Comparison of ENCODE assay signal across 19 cellular contexts in the genomic region with DNA sequence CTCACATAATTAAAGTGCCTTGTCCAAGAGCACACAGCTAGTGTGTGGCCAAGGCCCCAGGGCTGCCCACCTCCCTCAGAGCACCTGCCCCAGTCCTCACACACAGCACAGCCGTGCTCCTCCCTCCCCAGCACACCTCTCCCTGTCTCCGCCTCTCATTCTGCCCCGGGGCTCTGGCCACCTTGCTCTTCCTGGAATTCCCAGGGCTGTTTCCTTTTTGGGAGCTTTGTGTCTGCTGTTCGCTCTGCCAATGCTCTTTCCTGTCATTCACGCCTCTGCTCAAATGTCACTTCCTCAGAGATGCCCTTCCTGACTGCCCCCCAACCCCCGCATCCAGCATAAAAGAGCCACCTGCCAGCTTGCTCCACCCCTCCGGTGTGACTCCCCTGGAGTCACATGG. TPM values are rescaled to one million over a fixed set of nuclear protein-coding genes. Genes with fewer than 3 reads are reported as not detected.
"Had no signal": no experiment of that assay in that cellular context is flagged by ENCODE, and none has a peak within 500 bp of the region (broad histone marks: within the 10 kb centered on the region; RNA-seq: fewer than 3 reads in every experiment).

No MANE protein-coding gene starts in this region.

- H3K27me3 ChIP-seq: ascending aorta, hepatocyte, sigmoid colon, testis had no signal

- H3K4me1 ChIP-seq: ascending aorta, left ventricle myocardium inferior, sigmoid colon, testis had no signal

- ATAC-seq: activated CD4-positive, alpha-beta T cell treated with anti-CD3 and anti-CD28 coated beads for 36 hours had no signal

- H3K27ac ChIP-seq: ascending aorta, epithelial cell of prostate, hepatocyte, left ventricle myocardium inferior, sigmoid colon, testis had no signal

- DNase-seq: activated CD4-positive, alpha-beta memory T cell treated with anti-CD3 and anti-CD28 coated beads, Interleukin-2, amount 10 ng/mL, durations not matched to agents 7 days and 5 days; activated CD4-positive, alpha-beta T cell treated with anti-CD3 and anti-CD28 coated beads for 36 hours; activated CD8-positive, alpha-beta memory T cell treated with anti-CD3 and anti-CD28 coated beads, Interleukin-2, amount 50 U/mL, for 48 hours; activated naive CD4-positive, alpha-beta T cell; effector CD8-positive, alpha-beta T cell; kidney; left ventricle myocardium inferior; mesenchymal stem cell; nephron progenitor cell; sigmoid colon; stimulated activated naive CD4-positive, alpha-beta T cell; T-helper 9 cell; testis had no signal

RNA-seq across cellular contexts. Expression of gene SLC6A17, which starts 13.3 kb away (rescaled TPM):
- total RNA-seq: activated CD4-positive, alpha-beta memory T cell treated with anti-CD3 and anti-CD28 coated beads, Interleukin-2, amount 10 ng/mL, durations not matched to agents 7 days and 5 days; left ventricle myocardium inferior; pulmonary artery endothelial cell had no signal

RNA-seq across cellular contexts. Expression of gene UBL4B, which starts 51.3 kb away (rescaled TPM):
- total RNA-seq: activated CD4-positive, alpha-beta memory T cell treated with anti-CD3 and anti-CD28 coated beads, Interleukin-2, amount 10 ng/mL, durations not matched to agents 7 days and 5 days; activated CD4-positive, alpha-beta T cell treated with anti-CD3 and anti-CD28 coated beads for 36 hours; ascending aorta; cardiac septum; hepatocyte; kidney; left ventricle myocardium inferior; pulmonary artery endothelial cell; urinary bladder had no signal
- polyA plus RNA-seq: hepatocyte, urinary bladder had no signal
